10 cellular contexts compared by ENCODE assay signal in genomic region chr3:52526671-52527038, GRCh38. TPM values are rescaled to one million over a fixed set of nuclear protein-coding genes. Genes with fewer than 3 reads are reported as not detected.
DNase-seq lines count a peak whose midpoint lies in the region; ATAC-seq, FAIRE-seq and TF ChIP-seq lines count a peak whose summit lies in the region.
"Not testable (repeated sequence)": the region's sequence is repeated elsewhere in the genome, so short reads cannot be mapped to it uniquely, and the experiment has no call there.
"Had no signal": no experiment of that assay in that cellular context is flagged by ENCODE, and none has a peak within 500 bp of the region (broad histone marks: within the 10 kb centered on the region; RNA-seq: fewer than 3 reads in every experiment).

No MANE protein-coding gene starts in this region.

- DNase-seq in RWPE2 (ENCODE audit: low spot score); coronary artery (ENCODE audit: low spot score); esophagus squamous epithelium (lab: John Stamatoyannopoulos, UW); kidney; prostate gland (ENCODE audit: low spot score); type B pancreatic cell (ENCODE audit: extremely low spot score, unreplicated experiment): not testable (repeated sequence)
- DNase-seq in natural killer cell treated with Interleukin-12 subunit alpha and Interleukin-12 subunit beta and Interleukin-15 and Interleukin-18, amount 100 ng/mL, for 72 hours (ENCODE audit: low spot score): peak; percentile 26

- H3K27me3 ChIP-seq in RWPE2 (ENCODE audit: insufficient read depth, poor library complexity, severe bottlenecking); esophagus squamous epithelium; prostate gland (replicated peaks; ENCODE audit: insufficient read depth): not testable (repeated sequence)

- intact Hi-C loops in esophagus squamous epithelium (cut with DNase I); kidney (cut with DNase I); prostate gland (cut with DNase I): not testable (repeated sequence)

- H3K4me1 ChIP-seq in RWPE2 (ENCODE audit: insufficient read depth, poor library complexity, severe bottlenecking) (peaks cover 17% of the 10 kb centered on the region), esophagus squamous epithelium (peaks cover 38 to 79% (median 40%) of the 10 kb centered on the region in 3 donors), kidney (ENCODE audit: control insufficient read depth in 1 of 2, insufficient read depth in 1 of 2, low read depth in 1 of 2, low read length in 2 of 2) (peaks cover 5 to 24% of the 10 kb centered on the region in 2 donors)
- not testable (repeated sequence) for H3K4me1 ChIP-seq in prostate gland (replicated peaks)

- H3K9me3 Mint-ChIP-seq in natural killer cell treated with Interleukin-12 subunit alpha and Interleukin-12 subunit beta and Interleukin-15 and Interleukin-18, amount 100 ng/mL, for 72 hours; type B pancreatic cell: not testable (repeated sequence)

- not testable (repeated sequence) for H3K27ac Mint-ChIP-seq in natural killer cell treated with Interleukin-12 subunit alpha and Interleukin-12 subunit beta and Interleukin-15 and Interleukin-18, amount 100 ng/mL, for 72 hours
- H3K27ac Mint-ChIP-seq in type B pancreatic cell: peak overlapping the region; percentile 61

- not testable (repeated sequence) for FAIRE-seq in kidney (lab: Jason Lieb, UNC)

- 64 to 77% methylated on average over 3 of the region's 5 CpGs for WGBS in esophagus squamous epithelium, 2 donors
- 88% methylated on average over 5 of the region's 5 CpGs for WGBS in prostate gland

- not testable (repeated sequence) for H3K36me3 Mint-ChIP-seq in natural killer cell treated with Interleukin-12 subunit alpha and Interleukin-12 subunit beta and Interleukin-15 and Interleukin-18, amount 100 ng/mL, for 72 hours
- H3K36me3 Mint-ChIP-seq in type B pancreatic cell: peaks cover 10% of the 10 kb centered on the region

- TF ChIP-seq CTCF in RWPE2 (IDR thresholded peaks at IDR 0.05; ENCODE audit: poor library complexity, severe bottlenecking); coronary artery (IDR thresholded peaks at IDR 0.05); esophagus squamous epithelium (IDR thresholded peaks at IDR 0.05); kidney (IDR thresholded peaks at IDR 0.05; ENCODE audit: borderline replicate concordance, extremely low read depth, insufficient read depth); prostate gland (IDR thresholded peaks at IDR 0.05); type B pancreatic cell (conservative IDR thresholded peaks at IDR 0.05): not testable (repeated sequence)

- not testable (repeated sequence) for H3K9ac ChIP-seq in kidney (ENCODE audit: low read length in 2 of 2)

- H3K36me3 ChIP-seq in RWPE2 (ENCODE audit: low read depth) (peaks cover 43% of the 10 kb centered on the region), esophagus squamous epithelium (peaks cover 6 to 51% (median 19%) of the 10 kb centered on the region in 3 donors)
- not testable (repeated sequence) for H3K36me3 ChIP-seq in kidney (ENCODE audit: control insufficient read depth in 1 of 2, insufficient read depth in 2 of 2, low read length in 2 of 2); prostate gland

- H3K27ac ChIP-seq in RWPE2 (ENCODE audit: poor library complexity, severe bottlenecking) (peak overlapping the region; percentile 74), coronary artery (peak overlapping the region; percentile 94), esophagus squamous epithelium (peak overlapping the region; percentile 79 to 90 (median 86)), kidney (ENCODE audit: low read depth in 2 of 2, low read length in 2 of 2) (peak overlapping the region; percentile 11 to 87), prostate gland (peak overlapping the region; percentile 43 to 74)

- not testable (repeated sequence) for H3K27me3 Mint-ChIP-seq in natural killer cell treated with Interleukin-12 subunit alpha and Interleukin-12 subunit beta and Interleukin-15 and Interleukin-18, amount 100 ng/mL, for 72 hours; type B pancreatic cell

- TF ChIP-seq POLR2A in esophagus squamous epithelium (IDR thresholded peaks at IDR 0.05); prostate gland (IDR thresholded peaks at IDR 0.05): not testable (repeated sequence)

- ATAC-seq in RWPE2 (ENCODE audit: low read depth); natural killer cell treated with Interleukin-12 subunit alpha and Interleukin-12 subunit beta and Interleukin-15 and Interleukin-18, amount 100 ng/mL, for 72 hours: not testable (repeated sequence)

- H3K4me1 Mint-ChIP-seq in natural killer cell treated with Interleukin-12 subunit alpha and Interleukin-12 subunit beta and Interleukin-15 and Interleukin-18, amount 100 ng/mL, for 72 hours (ENCODE audit: low read depth in 2 of 2); type B pancreatic cell (ENCODE audit: unreplicated experiment): not testable (repeated sequence)

- not testable (repeated sequence) for H3K4me3 ChIP-seq in RWPE2 (ENCODE audit: severe bottlenecking); coronary artery; esophagus squamous epithelium; kidney (ENCODE audit: low read length in 2 of 2); prostate gland

- H3K4me3 Mint-ChIP-seq in natural killer cell treated with Interleukin-12 subunit alpha and Interleukin-12 subunit beta and Interleukin-15 and Interleukin-18, amount 100 ng/mL, for 72 hours; type B pancreatic cell: not testable (repeated sequence)

- not testable (repeated sequence) for H3K9me3 ChIP-seq in RWPE2 (ENCODE audit: severe bottlenecking); esophagus squamous epithelium; kidney (ENCODE audit: control insufficient read depth in 1 of 2, low read length in 2 of 2); prostate gland

RNA-seq across cellular contexts. Expression of gene NT5DC2, which starts 7.0 kb away (rescaled TPM):
- total RNA-seq in esophagus squamous epithelium (10 to 100 TPM; 58.9 to 79.5 (median 70.2) TPM), kidney (47.3 TPM), prostate gland (100 to 1,000 TPM in 1 of 2 donors, 10 to 100 TPM in 1; 70.8 to 117 TPM), type B pancreatic cell (ENCODE audit: low replicate concordance) (105 and 231 TPM in 2 replicates)
- polyA plus RNA-seq in kidney (ENCODE audit: insufficient read depth, low read depth, low replicate concordance): 75.7 TPM
- total RNA-seq in natural killer cell treated with Interleukin-12 subunit alpha and Interleukin-12 subunit beta and Interleukin-15 and Interleukin-18, amount 100 ng/mL, for 72 hours: 100 to 1,000 TPM in 1 of 2 donors, 10 to 100 TPM in 1; 59.7 to 166 TPM

RNA-seq across cellular contexts. Expression of gene UQCC5, which starts 9.8 kb away (rescaled TPM):
- 1 to 10 TPM in 3 of 4 donors, under 1 TPM in 1; 0.32 to 5.1 (median 1.9) TPM for total RNA-seq in esophagus squamous epithelium
- total RNA-seq in kidney: 26.8 TPM
- 135 TPM for polyA plus RNA-seq in kidney (ENCODE audit: insufficient read depth, low read depth, low replicate concordance)
- 10 to 100 TPM in 1 of 2 donors, 1 to 10 TPM in 1; 6.7 to 18.0 TPM for total RNA-seq in natural killer cell treated with Interleukin-12 subunit alpha and Interleukin-12 subunit beta and Interleukin-15 and Interleukin-18, amount 100 ng/mL, for 72 hours
- 10 to 100 TPM in 1 of 2 donors, 1 to 10 TPM in 1; 3.0 to 16.5 TPM for total RNA-seq in prostate gland
- 19.0 and 22.8 TPM in 2 replicates for total RNA-seq in type B pancreatic cell (ENCODE audit: low replicate concordance)

RNA-seq across cellular contexts. Expression of gene STAB1, which starts 31.5 kb away (rescaled TPM):
- total RNA-seq in esophagus squamous epithelium: 10 to 100 TPM in 3 of 4 donors, 1 to 10 TPM in 1; 5.6 to 69.4 (median 32.3) TPM
- total RNA-seq in kidney: 379 TPM
- polyA plus RNA-seq in kidney (ENCODE audit: insufficient read depth, low read depth, low replicate concordance): 98.4 TPM
- total RNA-seq in natural killer cell treated with Interleukin-12 subunit alpha and Interleukin-12 subunit beta and Interleukin-15 and Interleukin-18, amount 100 ng/mL, for 72 hours: under 1 TPM; 0.57 to 0.92 TPM
- 10 to 100 TPM; 21.8 to 68.6 TPM for total RNA-seq in prostate gland
- total RNA-seq in type B pancreatic cell (ENCODE audit: low replicate concordance): 0.12 TPM in 1 of 2 replicates, not detected in the other
- total RNA-seq: Daoy, M059J had no signal
- polyA plus RNA-seq: A549 had no signal
